In genomic region chr21:42530167-42530518, GRCh38 we compare ENCODE assay signal across 20 cellular contexts. TPM values are rescaled to one million over a fixed set of nuclear protein-coding genes. Genes with fewer than 3 reads are reported as not detected.
DNase-seq lines count a peak whose midpoint lies in the region; ATAC-seq and TF ChIP-seq lines count a peak whose summit lies in the region.
"Had no signal": no experiment of that assay in that cellular context is flagged by ENCODE, and none has a peak within 500 bp of the region (broad histone marks: within the 10 kb centered on the region; RNA-seq: fewer than 3 reads in every experiment).

No MANE protein-coding gene starts in this region.

- no peaks in the 10 kb centered on the region for H3K36me3 ChIP-seq in left ventricle myocardium inferior

- DNase-seq in Right ventricle myocardium superior (peak; percentile 23), left ventricle myocardium inferior (no peak), NAMALWA (ENCODE audit: low spot score) (peak; percentile 30), SHP77 treated with DMSO at 0.1 percent for 48 hours (lab: John Stamatoyannopoulos, UW) (no peak), left cardiac atrium (no peak)
- no peak for DNase-seq in stimulated activated naive B cell treated with anti-CD40 and anti-IgM and Interleukin-4, amounts not matched to agents 10 μg/mL and 1 μg/mL and 100 μg/mL, for 72 hours
- DNase-seq: activated T-cell treated with anti-CD3 and anti-CD28 coated beads, Interleukin-2, amount 50 U/mL, for 72 hours; DMS 273 treated with DMSO at 0.1 percent for 48 hours; effector memory CD8-positive, alpha-beta T cell; heart right ventricle; NCI-H1930; NCI-H446 treated with DMSO at 0.1 percent for 48 hours; SIG-M5; testis had no signal

- H3K4me3 Mint-ChIP-seq in brain = peak overlapping the region in 1 of 5 experiments; percentile 12
- peak overlapping the region in 1 of 2 donors; percentile 5 for H3K4me3 Mint-ChIP-seq in stimulated activated naive B cell treated with anti-CD40 and anti-IgM and Interleukin-4, amounts not matched to agents 10 μg/mL and 1 μg/mL and 100 μg/mL, for 72 hours
- H3K4me3 Mint-ChIP-seq: activated T-cell treated with anti-CD3 and anti-CD28 coated beads, Interleukin-2, amount 50 U/mL, for 72 hours; effector memory CD8-positive, alpha-beta T cell; T-helper 2 cell treated with Interferon-gamma antibody and Interleukin-4, amounts not matched to agents 5 μg/mL and 100 μg/mL, for 36 hours had no signal

- no peaks in the 10 kb centered on the region for H3K27me3 ChIP-seq in left ventricle myocardium inferior (ENCODE audit: low read depth)
- H3K27me3 ChIP-seq: heart right ventricle, neutrophil, testis had no signal

- intact Hi-C loops in Right ventricle myocardium superior (cut with DNase I) = no loop called here
- intact Hi-C loops in left ventricle myocardium inferior (cut with micrococcal nuclease) = no loop called here
- intact Hi-C loops in left cardiac atrium (cut with DNase I) = no loop called here

- peak overlapping the region in 4 of 5 experiments; percentile 39 to 90 (median 82) for H3K27ac Mint-ChIP-seq in brain
- peak overlapping the region; percentile 60 for H3K27ac Mint-ChIP-seq in stimulated activated naive B cell treated with anti-CD40 and anti-IgM and Interleukin-4, amounts not matched to agents 10 μg/mL and 1 μg/mL and 100 μg/mL, for 72 hours
- H3K27ac Mint-ChIP-seq: activated T-cell treated with anti-CD3 and anti-CD28 coated beads, Interleukin-2, amount 50 U/mL, for 72 hours; T-helper 2 cell treated with Interferon-gamma antibody and Interleukin-4, amounts not matched to agents 5 μg/mL and 100 μg/mL, for 36 hours had no signal

- ATAC-seq in Right ventricle myocardium superior (ENCODE audit: poor library complexity) (no peak), HG03039 (IDR thresholded peaks at IDR 0.05; ENCODE audit: unreplicated experiment) (no peak), left cardiac atrium (no peak)
- no peak for ATAC-seq in stimulated activated naive B cell treated with anti-CD40 and anti-IgM and Interleukin-4, amounts not matched to agents 10 μg/mL and 1 μg/mL and 100 μg/mL, for 72 hours (replicated peaks)
- ATAC-seq: activated CD4-positive, CD25-positive, alpha-beta regulatory T cell treated with anti-CD3 and anti-CD28 coated beads, Interleukin-2, amount 50 U/mL, for 24 hours; activated T-cell treated with anti-CD3 and anti-CD28 coated beads, Interleukin-2, amount 50 U/mL, for 72 hours; effector memory CD8-positive, alpha-beta T cell; heart right ventricle had no signal

- H3K4me3 ChIP-seq in left ventricle myocardium inferior = no peak overlapping the region
- H3K4me3 ChIP-seq: heart right ventricle, testis had no signal

- H3K9me3 Mint-ChIP-seq in brain = no peaks in the 10 kb centered on the region
- no peaks in the 10 kb centered on the region for H3K9me3 Mint-ChIP-seq in stimulated activated naive B cell treated with anti-CD40 and anti-IgM and Interleukin-4, amounts not matched to agents 10 μg/mL and 1 μg/mL and 100 μg/mL, for 72 hours
- H3K9me3 Mint-ChIP-seq: activated T-cell treated with anti-CD3 and anti-CD28 coated beads, Interleukin-2, amount 50 U/mL, for 72 hours; effector memory CD8-positive, alpha-beta T cell; T-helper 2 cell treated with Interferon-gamma antibody and Interleukin-4, amounts not matched to agents 5 μg/mL and 100 μg/mL, for 36 hours had no signal

- H3K4me1 ChIP-seq in left ventricle myocardium inferior = peaks cover 50% of the 10 kb centered on the region

- H3K36me3 Mint-ChIP-seq in brain = no peaks in the 10 kb centered on the region
- H3K36me3 Mint-ChIP-seq in stimulated activated naive B cell treated with anti-CD40 and anti-IgM and Interleukin-4, amounts not matched to agents 10 μg/mL and 1 μg/mL and 100 μg/mL, for 72 hours = peaks cover 32 to 68% of the 10 kb centered on the region in 2 donors

- H3K27ac ChIP-seq in left ventricle myocardium inferior (replicated peaks) = no peak overlapping the region
- H3K27ac ChIP-seq: heart right ventricle, neutrophil, testis had no signal

- peaks cover 76% of the 10 kb centered on the region for H3K4me1 Mint-ChIP-seq in brain
- peaks cover 55 to 81% of the 10 kb centered on the region in 2 donors for H3K4me1 Mint-ChIP-seq in stimulated activated naive B cell treated with anti-CD40 and anti-IgM and Interleukin-4, amounts not matched to agents 10 μg/mL and 1 μg/mL and 100 μg/mL, for 72 hours

- no peaks in the 10 kb centered on the region for H3K9me3 ChIP-seq in left ventricle myocardium inferior (replicated peaks)
- H3K9me3 ChIP-seq: heart right ventricle, neutrophil, testis had no signal

- H3K27me3 Mint-ChIP-seq in brain = no peaks in the 10 kb centered on the region
- no peaks in the 10 kb centered on the region for H3K27me3 Mint-ChIP-seq in stimulated activated naive B cell treated with anti-CD40 and anti-IgM and Interleukin-4, amounts not matched to agents 10 μg/mL and 1 μg/mL and 100 μg/mL, for 72 hours
- H3K27me3 Mint-ChIP-seq: effector memory CD8-positive, alpha-beta T cell had no signal

- TF ChIP-seq CTCF in left ventricle myocardium inferior (IDR thresholded peaks at IDR 0.05; ENCODE audit: borderline replicate concordance) = no peak
- no peak for TF ChIP-seq CTCF in brain (conservative IDR thresholded peaks at IDR 0.05)

RNA-seq across cellular contexts. Expression of gene SLC37A1, which starts 16.5 kb away (rescaled TPM):
- total RNA-seq in Right ventricle myocardium superior (3.8 TPM), left ventricle myocardium inferior (3.8 TPM), left cardiac atrium (1 to 10 TPM; 1.9 to 3.7 TPM)
- 36.1 TPM for polyA plus RNA-seq in brain (ENCODE audit: insufficient read depth, low read depth, low replicate concordance)

RNA-seq across cellular contexts. Expression of gene RSPH1, which starts 34.1 kb away (rescaled TPM):
- not detected for total RNA-seq in Right ventricle myocardium superior
- total RNA-seq in left ventricle myocardium inferior = not detected
- 9.1 TPM for polyA plus RNA-seq in brain (ENCODE audit: insufficient read depth, low read depth, low replicate concordance)
- total RNA-seq in left cardiac atrium = not detected
- total RNA-seq: fibroblast of lung had no signal
- polyA plus RNA-seq: fibroblast of lung had no signal

Comparison
In these comparisons a context has a peak if more than half of its experiments do, and no peak if none do; other contexts are left out.
1. DNase-seq: peak in Right ventricle myocardium superior (single experiment) and NAMALWA (single experiment); none in left ventricle myocardium inferior (single experiment), stimulated activated naive B cell treated with anti-CD40 and anti-IgM and Interleukin-4, amounts not matched to agents 10 μg/mL and 1 μg/mL and 100 μg/mL, for 72 hours (single experiment), SHP77 treated with DMSO at 0.1 percent for 48 hours (single experiment) and left cardiac atrium (single experiment).